1 cellular context compared by ENCODE assay signal in the genomic region with DNA sequence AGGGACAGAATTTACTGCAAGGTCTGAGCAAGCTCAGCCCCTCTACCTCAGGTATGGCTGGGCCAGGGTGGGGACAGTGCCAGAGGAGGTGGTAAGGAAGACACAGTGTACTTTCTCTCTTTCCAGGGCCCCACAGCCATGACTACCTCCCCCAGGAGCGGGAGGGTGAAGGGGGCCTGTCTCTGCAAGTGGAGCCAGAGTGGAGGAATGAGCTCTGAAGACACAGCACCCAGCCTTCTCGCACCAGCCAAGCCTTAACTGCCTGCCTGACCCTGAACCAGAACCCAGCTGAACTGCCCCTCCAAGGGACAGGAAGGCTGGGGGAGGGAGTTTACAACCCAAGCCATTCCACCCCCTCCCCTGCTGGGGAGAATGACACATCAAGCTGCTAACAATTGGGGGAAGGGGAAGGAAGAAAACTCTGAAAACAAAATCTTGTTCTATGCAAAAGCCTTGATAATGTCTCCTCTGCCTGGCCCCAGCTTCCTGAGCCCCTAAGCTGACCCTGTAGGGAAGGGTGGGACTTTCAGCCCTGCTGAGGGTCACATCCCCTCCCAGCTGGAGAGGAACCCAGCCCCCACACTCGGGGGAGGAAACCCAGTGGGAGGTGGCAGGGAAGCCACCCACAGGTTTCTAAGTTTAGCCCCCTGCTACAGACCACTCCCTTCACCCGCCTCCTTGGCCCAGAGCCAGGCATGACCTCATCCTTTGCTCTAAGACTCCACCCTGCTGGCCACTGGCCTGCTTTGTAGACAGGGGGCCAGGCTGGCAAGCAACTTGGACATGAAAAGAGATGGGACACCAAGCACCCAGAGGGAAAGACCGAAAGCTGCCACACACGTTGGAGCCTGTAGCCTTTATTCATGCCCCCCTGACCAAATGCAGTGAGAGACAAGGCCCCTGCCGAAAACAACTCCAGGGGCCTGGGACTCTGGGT.
TF ChIP-seq lines count a peak whose summit lies in the region.

No MANE protein-coding gene starts in this region.

TF ChIP-seq in HepG2, 621 proteins besides CTCF, POLR2A, EP300 and RAD21 (continued from another document and continues in another):
- TF ChIP-seq ZNF430 (CRISPR knock-in tag; IDR thresholded peaks at IDR 0.05) (no peak), PAWR (CRISPR knock-in tag; IDR thresholded peaks at IDR 0.05; ENCODE audit: borderline replicate concordance) (no peak), TFAP4 (IDR thresholded peaks at IDR 0.05; ENCODE audit: borderline replicate concordance, low read depth) (peak; percentile 87), ELF1 (CRISPR knock-in tag; IDR thresholded peaks at IDR 0.05) (peak; percentile 19; the same call in 1 of the 2 replicates), ZNF883 (CRISPR knock-in tag; IDR thresholded peaks at IDR 0.05; ENCODE audit: not compliant biosample characterization) (peak; percentile 15), ARID3A (IDR thresholded peaks at IDR 0.05; ENCODE audit: low read depth, low read length) (no peak), SKI (IDR thresholded peaks at IDR 0.05; ENCODE audit: partially characterized antibody) (peak; percentile 7), ZNF850 (CRISPR knock-in tag; conservative IDR thresholded peaks at IDR 0.05) (no peak), SP5 (CRISPR knock-in tag; IDR thresholded peaks at IDR 0.05; ENCODE audit: borderline replicate concordance, low read depth) (peak; percentile 67; the same call in 1 of the 2 replicates), ZNF235 (CRISPR knock-in tag; IDR thresholded peaks at IDR 0.05; ENCODE audit: borderline replicate concordance) (peak; percentile 44; the same call in 1 of the 2 replicates), SP1 (IDR thresholded peaks at IDR 0.05) (no peak), SP1 (CRISPR knock-in tag; IDR thresholded peaks at IDR 0.05) (peak; percentile 26; the same call in 1 of the 2 replicates), HMG20A (CRISPR knock-in tag; IDR thresholded peaks at IDR 0.05; ENCODE audit: borderline replicate concordance) (0 out of 2 replicates have a peak, but pooled peaks have one; percentile 12), JUN (CRISPR knock-in tag; IDR thresholded peaks at IDR 0.05) (peak; percentile 95), PPARG (CRISPR knock-in tag; conservative IDR thresholded peaks at IDR 0.05) (no peak; the same call in 1 of the 2 replicates), XBP1 (CRISPR knock-in tag; IDR thresholded peaks at IDR 0.05) (no peak), ZFP62 (CRISPR knock-in tag; IDR thresholded peaks at IDR 0.05) (no peak), SAP130 (CRISPR knock-in tag; IDR thresholded peaks at IDR 0.05; ENCODE audit: low read depth) (peak; percentile 64), THAP8 (CRISPR knock-in tag; IDR thresholded peaks at IDR 0.05; ENCODE audit: borderline replicate concordance) (no peak), ZNF230 (CRISPR knock-in tag; IDR thresholded peaks at IDR 0.05) (no peak), GPN1 (CRISPR knock-in tag; IDR thresholded peaks at IDR 0.05; ENCODE audit: borderline replicate concordance) (no peak), NR2F2 (IDR thresholded peaks at IDR 0.05; ENCODE audit: borderline replicate concordance, low read depth) (peak; percentile 15; the same call in 1 of the 2 replicates), SRY (CRISPR knock-in tag; IDR thresholded peaks at IDR 0.05) (0 out of 2 replicates have a peak, but pooled peaks have one; percentile 18), ZMYM2 (CRISPR knock-in tag; IDR thresholded peaks at IDR 0.05) (0 out of 2 replicates have a peak, but pooled peaks have one; percentile 48), HNRNPK (IDR thresholded peaks at IDR 0.05; ENCODE audit: low read depth, low read length, poor library complexity, severe bottlenecking) (no peak), MNT (IDR thresholded peaks at IDR 0.05) (no peak)
- TF ChIP-seq, protein P1, sequence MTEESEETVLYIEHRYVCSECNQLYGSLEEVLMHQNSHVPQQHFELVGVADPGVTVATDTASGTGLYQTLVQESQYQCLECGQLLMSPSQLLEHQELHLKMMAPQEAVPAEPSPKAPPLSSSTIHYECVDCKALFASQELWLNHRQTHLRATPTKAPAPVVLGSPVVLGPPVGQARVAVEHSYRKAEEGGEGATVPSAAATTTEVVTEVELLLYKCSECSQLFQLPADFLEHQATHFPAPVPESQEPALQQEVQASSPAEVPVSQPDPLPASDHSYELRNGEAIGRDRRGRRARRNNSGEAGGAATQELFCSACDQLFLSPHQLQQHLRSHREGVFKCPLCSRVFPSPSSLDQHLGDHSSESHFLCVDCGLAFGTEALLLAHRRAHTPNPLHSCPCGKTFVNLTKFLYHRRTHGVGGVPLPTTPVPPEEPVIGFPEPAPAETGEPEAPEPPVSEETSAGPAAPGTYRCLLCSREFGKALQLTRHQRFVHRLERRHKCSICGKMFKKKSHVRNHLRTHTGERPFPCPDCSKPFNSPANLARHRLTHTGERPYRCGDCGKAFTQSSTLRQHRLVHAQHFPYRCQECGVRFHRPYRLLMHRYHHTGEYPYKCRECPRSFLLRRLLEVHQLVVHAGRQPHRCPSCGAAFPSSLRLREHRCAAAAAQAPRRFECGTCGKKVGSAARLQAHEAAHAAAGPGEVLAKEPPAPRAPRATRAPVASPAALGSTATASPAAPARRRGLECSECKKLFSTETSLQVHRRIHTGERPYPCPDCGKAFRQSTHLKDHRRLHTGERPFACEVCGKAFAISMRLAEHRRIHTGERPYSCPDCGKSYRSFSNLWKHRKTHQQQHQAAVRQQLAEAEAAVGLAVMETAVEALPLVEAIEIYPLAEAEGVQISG (CRISPR knock-in tag; IDR thresholded peaks at IDR 0.05), result peak; percentile 23; the same call in 1 of the 2 replicates
- TF ChIP-seq, protein P2, sequence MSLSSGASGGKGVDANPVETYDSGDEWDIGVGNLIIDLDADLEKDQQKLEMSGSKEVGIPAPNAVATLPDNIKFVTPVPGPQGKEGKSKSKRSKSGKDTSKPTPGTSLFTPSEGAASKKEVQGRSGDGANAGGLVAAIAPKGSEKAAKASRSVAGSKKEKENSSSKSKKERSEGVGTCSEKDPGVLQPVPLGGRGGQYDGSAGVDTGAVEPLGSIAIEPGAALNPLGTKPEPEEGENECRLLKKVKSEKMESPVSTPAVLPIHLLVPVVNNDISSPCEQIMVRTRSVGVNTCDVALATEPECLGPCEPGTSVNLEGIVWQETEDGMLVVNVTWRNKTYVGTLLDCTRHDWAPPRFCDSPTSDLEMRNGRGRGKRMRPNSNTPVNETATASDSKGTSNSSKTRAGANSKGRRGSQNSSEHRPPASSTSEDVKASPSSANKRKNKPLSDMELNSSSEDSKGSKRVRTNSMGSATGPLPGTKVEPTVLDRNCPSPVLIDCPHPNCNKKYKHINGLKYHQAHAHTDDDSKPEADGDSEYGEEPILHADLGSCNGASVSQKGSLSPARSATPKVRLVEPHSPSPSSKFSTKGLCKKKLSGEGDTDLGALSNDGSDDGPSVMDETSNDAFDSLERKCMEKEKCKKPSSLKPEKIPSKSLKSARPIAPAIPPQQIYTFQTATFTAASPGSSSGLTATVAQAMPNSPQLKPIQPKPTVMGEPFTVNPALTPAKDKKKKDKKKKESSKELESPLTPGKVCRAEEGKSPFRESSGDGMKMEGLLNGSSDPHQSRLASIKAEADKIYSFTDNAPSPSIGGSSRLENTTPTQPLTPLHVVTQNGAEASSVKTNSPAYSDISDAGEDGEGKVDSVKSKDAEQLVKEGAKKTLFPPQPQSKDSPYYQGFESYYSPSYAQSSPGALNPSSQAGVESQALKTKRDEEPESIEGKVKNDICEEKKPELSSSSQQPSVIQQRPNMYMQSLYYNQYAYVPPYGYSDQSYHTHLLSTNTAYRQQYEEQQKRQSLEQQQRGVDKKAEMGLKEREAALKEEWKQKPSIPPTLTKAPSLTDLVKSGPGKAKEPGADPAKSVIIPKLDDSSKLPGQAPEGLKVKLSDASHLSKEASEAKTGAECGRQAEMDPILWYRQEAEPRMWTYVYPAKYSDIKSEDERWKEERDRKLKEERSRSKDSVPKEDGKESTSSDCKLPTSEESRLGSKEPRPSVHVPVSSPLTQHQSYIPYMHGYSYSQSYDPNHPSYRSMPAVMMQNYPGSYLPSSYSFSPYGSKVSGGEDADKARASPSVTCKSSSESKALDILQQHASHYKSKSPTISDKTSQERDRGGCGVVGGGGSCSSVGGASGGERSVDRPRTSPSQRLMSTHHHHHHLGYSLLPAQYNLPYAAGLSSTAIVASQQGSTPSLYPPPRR (CRISPR knock-in tag; IDR thresholded peaks at IDR 0.05; ENCODE audit: borderline replicate concordance), result no peak
- TF ChIP-seq, protein P3, sequence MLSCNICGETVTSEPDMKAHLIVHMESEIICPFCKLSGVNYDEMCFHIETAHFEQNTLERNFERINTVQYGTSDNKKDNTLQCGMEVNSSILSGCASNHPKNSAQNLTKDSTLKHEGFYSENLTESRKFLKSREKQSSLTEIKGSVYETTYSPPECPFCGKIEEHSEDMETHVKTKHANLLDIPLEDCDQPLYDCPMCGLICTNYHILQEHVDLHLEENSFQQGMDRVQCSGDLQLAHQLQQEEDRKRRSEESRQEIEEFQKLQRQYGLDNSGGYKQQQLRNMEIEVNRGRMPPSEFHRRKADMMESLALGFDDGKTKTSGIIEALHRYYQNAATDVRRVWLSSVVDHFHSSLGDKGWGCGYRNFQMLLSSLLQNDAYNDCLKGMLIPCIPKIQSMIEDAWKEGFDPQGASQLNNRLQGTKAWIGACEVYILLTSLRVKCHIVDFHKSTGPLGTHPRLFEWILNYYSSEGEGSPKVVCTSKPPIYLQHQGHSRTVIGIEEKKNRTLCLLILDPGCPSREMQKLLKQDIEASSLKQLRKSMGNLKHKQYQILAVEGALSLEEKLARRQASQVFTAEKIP (CRISPR knock-in tag; IDR thresholded peaks at IDR 0.05; ENCODE audit: borderline replicate concordance), result no peak
- TF ChIP-seq, protein P4, sequence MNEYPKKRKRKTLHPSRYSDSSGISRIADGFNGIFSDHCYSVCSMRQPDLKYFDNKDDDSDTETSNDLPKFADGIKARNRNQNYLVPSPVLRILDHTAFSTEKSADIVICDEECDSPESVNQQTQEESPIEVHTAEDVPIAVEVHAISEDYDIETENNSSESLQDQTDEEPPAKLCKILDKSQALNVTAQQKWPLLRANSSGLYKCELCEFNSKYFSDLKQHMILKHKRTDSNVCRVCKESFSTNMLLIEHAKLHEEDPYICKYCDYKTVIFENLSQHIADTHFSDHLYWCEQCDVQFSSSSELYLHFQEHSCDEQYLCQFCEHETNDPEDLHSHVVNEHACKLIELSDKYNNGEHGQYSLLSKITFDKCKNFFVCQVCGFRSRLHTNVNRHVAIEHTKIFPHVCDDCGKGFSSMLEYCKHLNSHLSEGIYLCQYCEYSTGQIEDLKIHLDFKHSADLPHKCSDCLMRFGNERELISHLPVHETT (CRISPR knock-in tag; conservative IDR thresholded peaks at IDR 0.05), result no peak
- TF ChIP-seq, protein P5, sequence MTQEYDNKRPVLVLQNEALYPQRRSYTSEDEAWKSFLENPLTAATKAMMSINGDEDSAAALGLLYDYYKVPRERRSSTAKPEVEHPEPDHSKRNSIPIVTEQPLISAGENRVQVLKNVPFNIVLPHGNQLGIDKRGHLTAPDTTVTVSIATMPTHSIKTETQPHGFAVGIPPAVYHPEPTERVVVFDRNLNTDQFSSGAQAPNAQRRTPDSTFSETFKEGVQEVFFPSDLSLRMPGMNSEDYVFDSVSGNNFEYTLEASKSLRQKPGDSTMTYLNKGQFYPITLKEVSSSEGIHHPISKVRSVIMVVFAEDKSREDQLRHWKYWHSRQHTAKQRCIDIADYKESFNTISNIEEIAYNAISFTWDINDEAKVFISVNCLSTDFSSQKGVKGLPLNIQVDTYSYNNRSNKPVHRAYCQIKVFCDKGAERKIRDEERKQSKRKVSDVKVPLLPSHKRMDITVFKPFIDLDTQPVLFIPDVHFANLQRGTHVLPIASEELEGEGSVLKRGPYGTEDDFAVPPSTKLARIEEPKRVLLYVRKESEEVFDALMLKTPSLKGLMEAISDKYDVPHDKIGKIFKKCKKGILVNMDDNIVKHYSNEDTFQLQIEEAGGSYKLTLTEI (CRISPR knock-in tag; conservative IDR thresholded peaks at IDR 0.05), result no peak
- TF ChIP-seq, protein P6, sequence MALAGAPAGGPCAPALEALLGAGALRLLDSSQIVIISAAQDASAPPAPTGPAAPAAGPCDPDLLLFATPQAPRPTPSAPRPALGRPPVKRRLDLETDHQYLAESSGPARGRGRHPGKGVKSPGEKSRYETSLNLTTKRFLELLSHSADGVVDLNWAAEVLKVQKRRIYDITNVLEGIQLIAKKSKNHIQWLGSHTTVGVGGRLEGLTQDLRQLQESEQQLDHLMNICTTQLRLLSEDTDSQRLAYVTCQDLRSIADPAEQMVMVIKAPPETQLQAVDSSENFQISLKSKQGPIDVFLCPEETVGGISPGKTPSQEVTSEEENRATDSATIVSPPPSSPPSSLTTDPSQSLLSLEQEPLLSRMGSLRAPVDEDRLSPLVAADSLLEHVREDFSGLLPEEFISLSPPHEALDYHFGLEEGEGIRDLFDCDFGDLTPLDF (CRISPR knock-in tag; IDR thresholded peaks at IDR 0.05), result no peak
